9 cellular contexts compared by ENCODE assay signal in the genomic region with DNA sequence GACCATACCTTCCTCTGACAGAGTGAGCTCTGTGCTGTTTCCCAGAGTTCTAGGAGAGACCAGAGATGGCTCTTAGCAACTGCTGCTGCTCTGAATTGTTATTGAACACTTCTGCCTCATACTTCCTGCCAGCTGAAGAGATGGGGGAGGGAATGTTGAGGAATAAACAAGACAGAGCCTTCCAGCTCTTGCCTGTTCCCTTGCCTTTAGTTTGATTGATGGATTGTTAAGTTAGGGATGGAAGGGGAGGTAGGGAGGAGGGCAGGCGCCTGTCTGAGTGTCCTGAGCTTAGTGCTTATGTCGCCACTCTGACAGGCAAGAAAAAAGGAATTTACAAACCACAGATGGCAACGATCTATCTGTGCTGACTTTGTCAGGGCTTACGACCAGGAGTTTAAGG. TPM values are rescaled to one million over a fixed set of nuclear protein-coding genes. Genes with fewer than 3 reads are reported as not detected.
A peak's percentile ranks its signal among the peaks of the same experiment; 100 is the strongest.
DNase-seq lines count a peak whose midpoint lies in the region; ATAC-seq and TF ChIP-seq lines count a peak whose summit lies in the region.
"Had no signal": no experiment of that assay in that cellular context is flagged by ENCODE, and none has a peak within 500 bp of the region (broad histone marks: within the 10 kb centered on the region; RNA-seq: fewer than 3 reads in every experiment).

No MANE protein-coding gene starts in this region.

- H3K9ac ChIP-seq in IMR-90 (ENCODE audit: low read depth, low read length): no peak overlapping the region

- POLR2A ChIA-PET in IMR-90 (lab: Charles Lee; ENCODE audit: unreplicated experiment): no interaction called here

- dilution Hi-C loops in IMR-90 (cut with HindIII; ENCODE audit: low sequenced_read_pairs, unreplicated experiment): no loop called here

- peak overlapping the region; percentile 50 for H3K27ac Mint-ChIP-seq in mesothelial cell of epicardium

- H4K20me1 ChIP-seq in IMR-90 (ENCODE audit: insufficient read depth, low read length): peaks cover 57% of the 10 kb centered on the region

- no peak for TF ChIP-seq RAD21 in IMR-90 (IDR thresholded peaks at IDR 0.05; ENCODE audit: low read length)

- H3K4me3 Mint-ChIP-seq in mesothelial cell of epicardium: no peak overlapping the region

- no peak overlapping the region for H2AK9ac ChIP-seq in IMR-90 (replicated peaks; ENCODE audit: low read depth, low read length, poor library complexity)

- no peak for TF ChIP-seq POLR2A in IMR-90 (IDR thresholded peaks at IDR 0.05; ENCODE audit: low read depth, low read length)

- H3K4me2 ChIP-seq in IMR-90 (ENCODE audit: low read depth, low read length): peak overlapping the region; percentile 38

- H3K9me3 Mint-ChIP-seq in mesothelial cell of epicardium: no peaks in the 10 kb centered on the region

- H3K14ac ChIP-seq in IMR-90 (replicated peaks; ENCODE audit: low read depth, low read length): peak overlapping the region; percentile 16; the same call in 1 of the 2 replicates

- H3K4me1 ChIP-seq in IMR-90 (ENCODE audit: control insufficient read depth, insufficient read depth, low read length): peaks cover 15% of the 10 kb centered on the region

- peak overlapping the region; percentile 61 for H3K23ac ChIP-seq in IMR-90 (ENCODE audit: low read depth, low read length)

- H2BK120ac ChIP-seq in IMR-90 (ENCODE audit: low read depth, low read length): 0 out of 2 replicates have a peak overlapping the region, but pooled peaks have one; percentile 7

- H4K91ac ChIP-seq in IMR-90 (ENCODE audit: insufficient read depth, low read depth, low read length): no peak overlapping the region; the same call in 1 of the 2 replicates

- no peak for TF ChIP-seq CTCF in IMR-90 (conservative IDR thresholded peaks at IDR 0.05; ENCODE audit: low read depth, low read length)
- TF ChIP-seq CTCF in astrocyte of the spinal cord (IDR thresholded peaks at IDR 0.05; ENCODE audit: low read depth, low read length): no peak
- TF ChIP-seq CTCF in mesothelial cell of epicardium (IDR thresholded peaks at IDR 0.05; ENCODE audit: unreplicated experiment): no peak

- H3K27me3 Mint-ChIP-seq in mesothelial cell of epicardium (ENCODE audit: low read depth): no peaks in the 10 kb centered on the region

- peak overlapping the region; percentile 36; the same call in 1 of the 2 replicates for H3K27ac ChIP-seq in IMR-90 (ENCODE audit: insufficient read depth, low read length)
- H3K27ac ChIP-seq: psoas muscle had no signal

- peak overlapping the region; percentile 46 for H2BK5ac ChIP-seq in IMR-90 (ENCODE audit: low read depth, low read length, poor library complexity, severe bottlenecking)

- no peak overlapping the region for H3K4me3 ChIP-seq in IMR-90 (ENCODE audit: insufficient read depth, low read depth, low read length)
- no peak overlapping the region for H3K4me3 ChIP-seq in astrocyte of the spinal cord (ENCODE audit: low read depth, low read length)
- H3K4me3 ChIP-seq: psoas muscle had no signal

- ATAC-seq in IMR-90 (ENCODE audit: low read depth) (peak; percentile 80), GM21390 (IDR thresholded peaks at IDR 0.05; ENCODE audit: unreplicated experiment) (no peak), GM21526 (IDR thresholded peaks at IDR 0.05; ENCODE audit: low FRiP score, unreplicated experiment) (no peak)

- H2AK5ac ChIP-seq in IMR-90 (ENCODE audit: low read depth, low read length): no peak overlapping the region

- no CpG with 5 or more reads among the region's 4 CpGs for whole genome bisulfite sequencing in IMR-90 (ENCODE audit: extremely low coverage in 2 of 2, insufficient read length in 1 of 2), 2 experiments

- H2BK20ac ChIP-seq in IMR-90 (ENCODE audit: low read depth, low read length): no peak overlapping the region

- H3K36me3 ChIP-seq in IMR-90 (ENCODE audit: control insufficient read depth, insufficient read depth, low read length): peaks cover 23% of the 10 kb centered on the region

- intact Hi-C loops in IMR-90 (cut with micrococcal nuclease): no loop called here

- no peaks in the 10 kb centered on the region for H3K27me3 ChIP-seq in IMR-90 (ENCODE audit: control insufficient read depth, insufficient read depth, low read length)

- H3K4me1 Mint-ChIP-seq in mesothelial cell of epicardium: peaks cover 44% of the 10 kb centered on the region

- BruUV-seq in IMR-90 (replicated peaks; lab: Mats Ljungman, UMichigan): no TSS peak

- in situ Hi-C loops in IMR-90 (cut with MboI; ENCODE audit: low sequenced_read_pairs) (no loop called here), astrocyte of the spinal cord (cut with HindIII; ENCODE audit: low sequenced_read_pairs) (no loop called here)

- H3K9me3 ChIP-seq in IMR-90 (ENCODE audit: control insufficient read depth, insufficient read depth, low read length): no peaks in the 10 kb centered on the region
- H3K9me3 ChIP-seq: psoas muscle had no signal

- H3K36me3 Mint-ChIP-seq in mesothelial cell of epicardium: peaks cover 30% of the 10 kb centered on the region

- H3K79me1 ChIP-seq in IMR-90 (ENCODE audit: low read depth in 1 of 2, low read length in 2 of 2): peaks cover 48 to 86% of the 10 kb centered on the region in 2 experiments

- 0 out of 2 replicates have a peak overlapping the region, but pooled peaks have one; percentile 2 for H3K18ac ChIP-seq in IMR-90 (ENCODE audit: low read depth, low read length)

- H3K56ac ChIP-seq in IMR-90 (ENCODE audit: extremely low read depth, insufficient read depth, low read length): no peak overlapping the region

- peaks cover 32% of the 10 kb centered on the region for H3K9me1 ChIP-seq in IMR-90 (ENCODE audit: insufficient read depth, low read length)

- H2BK15ac ChIP-seq in IMR-90 (ENCODE audit: low read depth, low read length): no peak overlapping the region

- CTCF ChIA-PET in IMR-90 (lab: Yijun Ruan, JAX): interaction anchor here (0.8 kb wide), 1 partner anchor 13 kb away, joined by 4 read pairs; no protein-coding TSS in a partner anchor

- no peak overlapping the region for H2AFZ ChIP-seq in IMR-90 (replicated peaks; ENCODE audit: low read length, poor library complexity)

- no peak overlapping the region; the same call in 1 of the 2 replicates for H3K4ac ChIP-seq in IMR-90 (ENCODE audit: low read depth, low read length)

- H4K5ac ChIP-seq in IMR-90 (ENCODE audit: low read depth, low read length): no peak overlapping the region; the same call in 1 of the 2 replicates

- DNase-seq in AG20443 (ENCODE audit: low spot score) (peak; percentile 29), IMR-90 (peak; percentile 74), astrocyte of the spinal cord (ENCODE audit: low read depth, low spot score) (peak; percentile 50), mesothelial cell of epicardium (ENCODE audit: low spot score in 2 of 2, unreplicated experiment in 2 of 2) (no peak), NCI-H2196 (lab: John Stamatoyannopoulos, UW; ENCODE audit: unreplicated experiment) (no peak), NCI-H526 (lab: John Stamatoyannopoulos, UW) (no peak)
- DNase-seq: psoas muscle had no signal

- H4K8ac ChIP-seq in IMR-90 (ENCODE audit: low read depth in 2 of 2, low read length in 2 of 2): peak overlapping the region in 1 of 2 experiments; percentile 22; a peak in 1 of 4 replicates

TF ChIP-seq in IMR-90, 13 proteins besides CTCF, POLR2A, EP300 and RAD21:
- TF ChIP-seq MAFK (IDR thresholded peaks at IDR 0.05; ENCODE audit: low read depth, low read length) (no peak), RFX5 (IDR thresholded peaks at IDR 0.05; ENCODE audit: low read depth, low read length) (no peak), NFE2L2 (IDR thresholded peaks at IDR 0.05; ENCODE audit: low read depth, low read length) (no peak), BHLHE40 (IDR thresholded peaks at IDR 0.05; ENCODE audit: low read depth, low read length) (no peak), USF2 (IDR thresholded peaks at IDR 0.05; ENCODE audit: low read depth, low read length) (no peak), SMC3 (IDR thresholded peaks at IDR 0.05; ENCODE audit: low read depth, low read length) (no peak), MXI1 (IDR thresholded peaks at IDR 0.05; ENCODE audit: borderline replicate concordance, low read depth, low read length) (no peak), FOS (IDR thresholded peaks at IDR 0.05; ENCODE audit: low read depth, low read length) (no peak), RCOR1 (IDR thresholded peaks at IDR 0.05; ENCODE audit: insufficient replicate concordance, low read length) (no peak), CEBPB (IDR thresholded peaks at IDR 0.05; ENCODE audit: low read depth, low read length) (no peak), CHD1 (IDR thresholded peaks at IDR 0.05; ENCODE audit: low read depth, low read length) (no peak)
- TF ChIP-seq, protein P1, sequence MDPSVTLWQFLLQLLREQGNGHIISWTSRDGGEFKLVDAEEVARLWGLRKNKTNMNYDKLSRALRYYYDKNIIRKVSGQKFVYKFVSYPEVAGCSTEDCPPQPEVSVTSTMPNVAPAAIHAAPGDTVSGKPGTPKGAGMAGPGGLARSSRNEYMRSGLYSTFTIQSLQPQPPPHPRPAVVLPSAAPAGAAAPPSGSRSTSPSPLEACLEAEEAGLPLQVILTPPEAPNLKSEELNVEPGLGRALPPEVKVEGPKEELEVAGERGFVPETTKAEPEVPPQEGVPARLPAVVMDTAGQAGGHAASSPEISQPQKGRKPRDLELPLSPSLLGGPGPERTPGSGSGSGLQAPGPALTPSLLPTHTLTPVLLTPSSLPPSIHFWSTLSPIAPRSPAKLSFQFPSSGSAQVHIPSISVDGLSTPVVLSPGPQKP (IDR thresholded peaks at IDR 0.05; ENCODE audit: borderline replicate concordance, low read depth, low read length): no peak
TF ChIP-seq in IMR-90: peak in this region for 0.

RNA-seq across cellular contexts. Expression of gene ZNF609, which starts 42.8 kb away (rescaled TPM):
- total RNA-seq in IMR-90 (2012; rRNA removed): 10.4 and 12.2 TPM in 2 replicates
- polyA plus RNA-seq in IMR-90 (2012; rRNA removed): 12.5 and 12.6 TPM in 2 replicates
- polyA plus RNA-seq in IMR-90 (2012; cell fraction: cytosol; rRNA removed): 6.4 and 6.7 TPM in 2 replicates
- 9.3 and 18.1 TPM in 2 replicates for polyA plus RNA-seq in IMR-90 (2012; cell fraction: nucleus; rRNA removed; ENCODE audit: low replicate concordance)
- 75.4 to 77.1 TPM (median 76.0 TPM) in 3 replicates for total RNA-seq in mesothelial cell of epicardium

Comparison
In these comparisons a context has a peak if more than half of its experiments do, and no peak if none do; other contexts are left out.
1. DNase-seq: peak in AG20443 (single experiment), IMR-90 (single experiment) and astrocyte of the spinal cord (single experiment); none in mesothelial cell of epicardium (0 of 2), NCI-H2196 (single experiment) and NCI-H526 (0 of 2).